29 cellular contexts compared by ENCODE assay signal in genomic region chr21:40925481-40925880, GRCh38.
"Had no signal": no experiment of that assay in that cellular context is flagged by ENCODE, and none has a peak within 500 bp of the region (broad histone marks: within the 10 kb centered on the region; RNA-seq: fewer than 3 reads in every experiment).

No MANE protein-coding gene starts in this region.

- H3K4me3 ChIP-seq: adrenal gland, body of pancreas, breast epithelium, K562, Peyer's patch, SJSA1 had no signal

- H3K4me2 ChIP-seq: SK-N-SH had no signal

- H3K27me3 ChIP-seq: adrenal gland, body of pancreas, breast epithelium, Peyer's patch, SJSA1 had no signal

- H3K4me1 ChIP-seq: adrenal gland, body of pancreas, breast epithelium, Peyer's patch, SJSA1 had no signal

- DNase-seq: activated CD4-positive, alpha-beta T cell treated with anti-CD3 and anti-CD28 coated beads for 36 hours; activated CD4-positive, alpha-beta T cell treated with anti-CD3 and anti-CD28 coated beads, Interleukin-2, amount 10 ng/mL, durations not matched to agents 7 days and 5 days; activated CD4-positive, alpha-beta T cell treated with anti-CD3 and anti-CD28 coated beads, Interleukin-2, amount 50 U/mL, for 48 hours; activated CD8-positive, alpha-beta T cell treated with anti-CD3 and anti-CD28 coated beads, Interleukin-2, amount 10 ng/mL, durations not matched to agents 7 days and 5 days; activated gamma-delta T cell treated with Interleukin-2 at 50 U/mL for 16 hours; activated naive CD4-positive, alpha-beta T cell treated with anti-CD3 and anti-CD28 coated beads for 36 hours; activated T-cell treated with anti-CD3 and anti-CD28 coated beads, Interleukin-2, amount 50 U/mL, for 4 hours; adrenal gland; body of pancreas; NCI-H1105; NCI-H1417 treated with DMSO at 0.1 percent for 48 hours; NCI-H2029; NCI-H2107; NCI-H226; NCI-H446 treated with DMSO at 0.1 percent for 48 hours; NCI-H524; NCI-H748 treated with DMSO at 0.1 percent for 48 hours; NK-92 treated with Interleukin-12 subunit alpha and Interleukin-12 subunit beta, amount 100 ng/mL, for 24 hours; PC-3; Peyer's patch; RPMI8226; SHP77 treated with DMSO at 0.1 percent for 48 hours; SK-N-SH; T-cell; T1000; WERI-Rb-1 had no signal

- H3K36me3 ChIP-seq: adrenal gland, breast epithelium, Peyer's patch, SJSA1, WERI-Rb-1 had no signal

- H3K9me3 ChIP-seq: adrenal gland, body of pancreas, Peyer's patch, SK-N-SH had no signal

- H3K27ac ChIP-seq: adrenal gland, body of pancreas, breast epithelium, Peyer's patch, SJSA1, WERI-Rb-1 had no signal
